Comparison of ENCODE assay signal across 10 cellular contexts in genomic region chr2:232537079-232537478, GRCh38. TPM values are rescaled to one million over a fixed set of nuclear protein-coding genes. Genes with fewer than 3 reads are reported as not detected.
DNase-seq lines count a peak whose midpoint lies in the region; ATAC-seq, FAIRE-seq and TF ChIP-seq lines count a peak whose summit lies in the region.
"Had no signal": no experiment of that assay in that cellular context is flagged by ENCODE, and none has a peak within 500 bp of the region (broad histone marks: within the 10 kb centered on the region; RNA-seq: fewer than 3 reads in every experiment).

No MANE protein-coding gene starts in this region.

- H3K9me1 ChIP-seq in K562 (ENCODE audit: control insufficient read depth, insufficient read depth, low read length): no peaks in the 10 kb centered on the region

- BruUV-seq in K562 (replicated peaks; lab: Mats Ljungman, UMichigan): no TSS peak

- H3K4me3 ChIP-seq in BJ (ENCODE audit: low read depth, low read length): no peak overlapping the region
- no peak overlapping the region for H3K4me3 ChIP-seq in K562
- H3K4me3 ChIP-seq in right lobe of liver: no peak overlapping the region
- no peak overlapping the region for H3K4me3 ChIP-seq in prostate gland

- POLR2A ChIA-PET in BJ (lab: Charles Lee): no interaction called here
- POLR2A ChIA-PET in K562 (lab: Yijun Ruan, JAX): no interaction called here

- H3K36me3 ChIP-seq in BJ (ENCODE audit: control insufficient read depth, insufficient read depth, low read length) (no peaks in the 10 kb centered on the region), K562 (ENCODE audit: control insufficient read depth, insufficient read depth, low read length) (no peaks in the 10 kb centered on the region), right lobe of liver (no peaks in the 10 kb centered on the region), prostate gland (no peaks in the 10 kb centered on the region)

- intact Hi-C loops in K562 (cut with micrococcal nuclease): no loop called here
- intact Hi-C loops in right lobe of liver (cut with DNase I): no loop called here
- intact Hi-C loops in prostate gland (cut with DNase I): no loop called here

- no peaks in the 10 kb centered on the region for H3K9me3 ChIP-seq in K562 (replicated peaks; ENCODE audit: control insufficient read depth, insufficient read depth, low read depth, low read length)
- H3K9me3 ChIP-seq in right lobe of liver: no peaks in the 10 kb centered on the region
- no peaks in the 10 kb centered on the region for H3K9me3 ChIP-seq in prostate gland

- H3K27me3 ChIP-seq in BJ (ENCODE audit: control insufficient read depth, insufficient read depth, low read length) (peaks cover 3% of the 10 kb centered on the region), K562 (ENCODE audit: control insufficient read depth in 2 of 2, insufficient read depth in 2 of 2, low read length in 2 of 2) (no peaks in the 10 kb centered on the region), right lobe of liver (no peaks in the 10 kb centered on the region), prostate gland (replicated peaks; ENCODE audit: insufficient read depth) (no peaks in the 10 kb centered on the region)

- no peak for TF ChIP-seq RAD21 in K562 (CRISPR knock-in tag; conservative IDR thresholded peaks at IDR 0.05 in 1 of 2, IDR thresholded peaks at IDR 0.05 in 1 of 2)

- H3K4me1 ChIP-seq in K562 (replicated peaks in 1 of 2; ENCODE audit: control insufficient read depth in 2 of 2, insufficient read depth in 2 of 2, low read length in 2 of 2) (peaks cover 0 to 28% of the 10 kb centered on the region in 2 experiments; a peak in 2 of 5 replicates), right lobe of liver (no peaks in the 10 kb centered on the region), prostate gland (replicated peaks) (no peaks in the 10 kb centered on the region)

- H3K79me2 ChIP-seq in K562 (ENCODE audit: control insufficient read depth, insufficient read depth, low read length): no peaks in the 10 kb centered on the region

- no peak for TF ChIP-seq POLR2A in K562 (conservative IDR thresholded peaks at IDR 0.05)
- TF ChIP-seq POLR2A in right lobe of liver (IDR thresholded peaks at IDR 0.05): no peak
- TF ChIP-seq POLR2A in prostate gland (IDR thresholded peaks at IDR 0.05): no peak

- WGBS in K562 (ENCODE audit: insufficient coverage, low coverage, missing lambda C conversion rate): 6% methylated on average over 3 of the region's 5 CpGs
- WGBS in right lobe of liver (ENCODE audit: insufficient coverage, low coverage, low lambda C conversion rate, missing lambda C conversion rate): no CpG with 5 or more reads among the region's 5 CpGs
- 55% methylated on average over 5 of the region's 5 CpGs for WGBS in prostate gland

- in situ Hi-C loops in GM13977 (cut with MboI; ENCODE audit: low pct_unique_long_range_greater_than_20kb, low sequenced_read_pairs, unreplicated experiment) (no loop called here), K562 (cut with MboI) (no loop called here)

- FAIRE-seq in K562 (lab: Jason Lieb, UNC): no peak

- H3K4me2 ChIP-seq in K562 (ENCODE audit: insufficient read depth, low read length): no peak overlapping the region

- ATAC-seq in K562 (peak; percentile 75), right lobe of liver (peak in 2 of 4 donors; percentile 18 to 23)

- H4K20me1 ChIP-seq in K562 (replicated peaks; ENCODE audit: control insufficient read depth, insufficient read depth, low read length): no peaks in the 10 kb centered on the region

- H2AFZ ChIP-seq in K562 (ENCODE audit: low read depth, low read length): no peak overlapping the region

- TF ChIP-seq EP300 in K562 (IDR thresholded peaks at IDR 0.05; ENCODE audit: low read length): no peak

- TF ChIP-seq CTCF in BJ (IDR thresholded peaks at IDR 0.05; ENCODE audit: insufficient read depth, low read depth, low read length): 0 out of 2 replicates have a peak, but pooled peaks have one; percentile 18
- peak; percentile 44 for TF ChIP-seq CTCF in GM13977 (IDR thresholded peaks at IDR 0.05; ENCODE audit: extremely low read depth, insufficient read depth, missing control alignments)
- peak; percentile 52 to 89 (median 62) for TF ChIP-seq CTCF in K562 (IDR thresholded peaks at IDR 0.05 in 2 of 3, conservative IDR thresholded peaks at IDR 0.05 in 1 of 3; ENCODE audit: insufficient read depth in 2 of 3, low read depth in 1 of 3, low read length in 3 of 3)
- peak in 3 of 4 donors; percentile 8 to 24 (median 17) for TF ChIP-seq CTCF in right lobe of liver (IDR thresholded peaks at IDR 0.05)
- TF ChIP-seq CTCF in prostate gland (IDR thresholded peaks at IDR 0.05): no peak

- H3K27ac ChIP-seq in K562 (ENCODE audit: extremely low read depth, low read depth, low read length) (no peak overlapping the region), right lobe of liver (no peak overlapping the region), prostate gland (no peak overlapping the region)

- CTCF ChIA-PET in BJ (lab: Yijun Ruan, JAX) (no interaction called here), K562 (lab: Yijun Ruan, JAX; ENCODE audit: low intra/inter-chr PET ratio) (no interaction called here)

- no peak overlapping the region for H3K9ac ChIP-seq in K562 (ENCODE audit: insufficient read depth in 1 of 2, low read depth in 2 of 2, low read length in 2 of 2)

- DNase-seq in BJ (ENCODE audit: low read depth): no peak
- DNase-seq in GM13977 (ENCODE audit: low spot score): no peak
- DNase-seq in K562 (ENCODE audit: extremely low read depth in 1 of 4, low spot score in 3 of 4): peak; percentile 45 to 54 (median 48)
- peak in 1 of 3 donors; percentile 54 for DNase-seq in right lobe of liver
- no peak for DNase-seq in prostate gland (ENCODE audit: low spot score)
- no peak for DNase-seq in NCI-H345 treated with DMSO at 0.1 percent for 48 hours (lab: John Stamatoyannopoulos, UW; ENCODE audit: unreplicated experiment)
- no peak for DNase-seq in activated T-cell treated with anti-CD3 and anti-CD28 coated beads for 4 hours
- DNase-seq in SIG-M5 (lab: John Stamatoyannopoulos, UW): no peak
- DNase-seq: activated T-cell treated with anti-CD3 and anti-CD28 coated beads, Interleukin-2, amount 50 U/mL, for 24 hours had no signal

RNA-seq across cellular contexts. Expression of gene CHRNG, which starts 2.4 kb away (rescaled TPM):
- polyA plus RNA-seq in BJ (2011; rRNA removed) (not detected in 2 replicates), K562 (2011; rRNA removed) (not detected in 2 replicates), K562 (2014; fragmentation: Illumina TruSeq; extraction: Trizol) (not detected in 2 replicates), K562 (2014; fragmentation: Nextera tagmentation; extraction: Ambion mirVana) (not detected), K562 (2014; rRNA removed) (not detected in 2 replicates)
- 0.41 TPM in 1 of 2 replicates, not detected in the other for polyA minus RNA-seq in BJ (2011; rRNA and poly(A)+ RNA removed)
- total RNA-seq in K562 (2011; cell fraction: chromatin; rRNA removed; ENCODE audit: low replicate concordance): not detected in 2 replicates
- not detected in 2 replicates for total RNA-seq in K562 (2011; cell fraction: nucleolus; rRNA removed)
- not detected in 2 replicates for total RNA-seq in K562 (2011; cell fraction: nucleoplasm; rRNA removed)
- total RNA-seq in K562 (2014; rRNA removed) (not detected in 2 replicates), K562 (2014; rRNA removed; fragmentation: Illumina TruSeq; extraction: Trizol) (not detected in 2 replicates), K562 (2015; rRNA removed; fragmentation: Illumina TruSeq; extraction: Trizol) (not detected in 2 replicates), K562 (2021) (not detected in 2 replicates), right lobe of liver (not detected), prostate gland (not detected)
- not detected in 2 replicates for polyA plus RNA-seq in K562 (2011; cell fraction: cytosol; rRNA removed)
- not detected in 2 replicates for polyA plus RNA-seq in K562 (2011; cell fraction: nucleus; rRNA removed)
- polyA plus RNA-seq in K562 (2012): 0.07 TPM in 1 of 2 replicates, not detected in the other
- polyA minus RNA-seq in K562 (2011; rRNA and poly(A)+ RNA removed): not detected in 2 replicates
- polyA minus RNA-seq in K562 (2011; cell fraction: cytosol; rRNA and poly(A)+ RNA removed): not detected in 2 replicates
- not detected in 2 replicates for polyA minus RNA-seq in K562 (2011; cell fraction: nucleus; rRNA and poly(A)+ RNA removed)
- total RNA-seq: HT1080 had no signal

RNA-seq across cellular contexts. Expression of gene CHRND, which starts 11.1 kb away (rescaled TPM):
- polyA plus RNA-seq in BJ (2011; rRNA removed): not detected in 2 replicates
- not detected in 2 replicates for polyA minus RNA-seq in BJ (2011; rRNA and poly(A)+ RNA removed)
- total RNA-seq in K562 (2011; cell fraction: chromatin; rRNA removed; ENCODE audit: low replicate concordance): not detected in 2 replicates
- total RNA-seq in K562 (2011; cell fraction: nucleolus; rRNA removed): not detected in 2 replicates
- total RNA-seq in K562 (2011; cell fraction: nucleoplasm; rRNA removed): not detected in 2 replicates
- total RNA-seq in K562 (2014; rRNA removed): not detected in 2 replicates
- total RNA-seq in K562 (2014; rRNA removed; fragmentation: Illumina TruSeq; extraction: Trizol): not detected in 2 replicates
- not detected in 2 replicates for total RNA-seq in K562 (2015; rRNA removed; fragmentation: Illumina TruSeq; extraction: Trizol)
- total RNA-seq in K562 (2021): not detected in 2 replicates
- polyA plus RNA-seq in K562 (2011; rRNA removed): not detected in 2 replicates
- not detected in 2 replicates for polyA plus RNA-seq in K562 (2011; cell fraction: cytosol; rRNA removed)
- not detected in 2 replicates for polyA plus RNA-seq in K562 (2011; cell fraction: nucleus; rRNA removed)
- not detected in 2 replicates for polyA plus RNA-seq in K562 (2012)
- not detected in 2 replicates for polyA plus RNA-seq in K562 (2014; fragmentation: Illumina TruSeq; extraction: Trizol)
- not detected for polyA plus RNA-seq in K562 (2014; fragmentation: Nextera tagmentation; extraction: Ambion mirVana)
- not detected in 2 replicates for polyA plus RNA-seq in K562 (2014; rRNA removed)
- not detected in 2 replicates for polyA minus RNA-seq in K562 (2011; rRNA and poly(A)+ RNA removed)
- not detected in 2 replicates for polyA minus RNA-seq in K562 (2011; cell fraction: cytosol; rRNA and poly(A)+ RNA removed)
- not detected in 2 replicates for polyA minus RNA-seq in K562 (2011; cell fraction: nucleus; rRNA and poly(A)+ RNA removed)
- not detected for total RNA-seq in right lobe of liver
- total RNA-seq in prostate gland: 1 to 10 TPM in 1 of 2 donors, under 1 TPM in 1; 0.34 to 1.4 TPM
- total RNA-seq: HT1080 had no signal

RNA-seq across cellular contexts. Expression of gene TIGD1, which starts 13.3 kb away (rescaled TPM):
- 1.7 and 2.5 TPM in 2 replicates for polyA plus RNA-seq in BJ (2011; rRNA removed)
- polyA minus RNA-seq in BJ (2011; rRNA and poly(A)+ RNA removed): 1.8 and 1.9 TPM in 2 replicates
- 21.5 and 44.0 TPM in 2 replicates for total RNA-seq in K562 (2011; cell fraction: chromatin; rRNA removed; ENCODE audit: low replicate concordance)
- 17.1 and 20.8 TPM in 2 replicates for total RNA-seq in K562 (2011; cell fraction: nucleolus; rRNA removed)
- 17.3 and 24.3 TPM in 2 replicates for total RNA-seq in K562 (2011; cell fraction: nucleoplasm; rRNA removed)
- total RNA-seq in K562 (2014; rRNA removed): 5.4 and 6.4 TPM in 2 replicates
- 7.7 and 8.9 TPM in 2 replicates for total RNA-seq in K562 (2014; rRNA removed; fragmentation: Illumina TruSeq; extraction: Trizol)
- 6.3 and 6.4 TPM in 2 replicates for total RNA-seq in K562 (2015; rRNA removed; fragmentation: Illumina TruSeq; extraction: Trizol)
- 7.0 and 7.1 TPM in 2 replicates for total RNA-seq in K562 (2021)
- polyA plus RNA-seq in K562 (2011; rRNA removed): 9.8 TPM in 2 replicates
- polyA plus RNA-seq in K562 (2011; cell fraction: cytosol; rRNA removed): 3.9 and 7.2 TPM in 2 replicates
- polyA plus RNA-seq in K562 (2011; cell fraction: nucleus; rRNA removed): 22.4 and 25.0 TPM in 2 replicates
- 3.9 and 7.4 TPM in 2 replicates for polyA plus RNA-seq in K562 (2012)
- polyA plus RNA-seq in K562 (2014; fragmentation: Illumina TruSeq; extraction: Trizol): 6.6 and 7.0 TPM in 2 replicates
- 1 to 10 TPM; 2.0 to 5.4 TPM for polyA plus RNA-seq in K562 (2014; fragmentation: Nextera tagmentation; extraction: Ambion mirVana)
- polyA plus RNA-seq in K562 (2014; rRNA removed): 9.0 and 10.1 TPM in 2 replicates
- polyA minus RNA-seq in K562 (2011; rRNA and poly(A)+ RNA removed): 10.9 and 13.6 TPM in 2 replicates
- 3.1 and 3.2 TPM in 2 replicates for polyA minus RNA-seq in K562 (2011; cell fraction: cytosol; rRNA and poly(A)+ RNA removed)
- 16.4 and 27.3 TPM in 2 replicates for polyA minus RNA-seq in K562 (2011; cell fraction: nucleus; rRNA and poly(A)+ RNA removed)
- 1 to 10 TPM in 3 of 6 experiments, under 1 TPM in 3; 0.68 to 1.5 (median 1.0) TPM for total RNA-seq in right lobe of liver
- total RNA-seq in prostate gland: 1 to 10 TPM; 2.6 to 4.9 TPM

RNA-seq across cellular contexts. Expression of gene EIF4E2, which starts 13.4 kb away (rescaled TPM):
- polyA plus RNA-seq in BJ (2011; rRNA removed) (23.1 and 36.4 TPM in 2 replicates), K562 (2011; rRNA removed) (17.8 and 33.9 TPM in 2 replicates), K562 (2014; fragmentation: Illumina TruSeq; extraction: Trizol) (85.4 and 89.1 TPM in 2 replicates), K562 (2014; fragmentation: Nextera tagmentation; extraction: Ambion mirVana) (100 to 1,000 TPM in 1 of 2 experiments, 10 to 100 TPM in 1; 77.5 to 169 TPM), K562 (2014; rRNA removed) (49.3 and 54.4 TPM in 2 replicates)
- 26.8 and 35.1 TPM in 2 replicates for polyA minus RNA-seq in BJ (2011; rRNA and poly(A)+ RNA removed)
- total RNA-seq in K562 (2011; cell fraction: chromatin; rRNA removed; ENCODE audit: low replicate concordance): 27.4 and 63.2 TPM in 2 replicates
- 23.7 and 30.0 TPM in 2 replicates for total RNA-seq in K562 (2011; cell fraction: nucleolus; rRNA removed)
- 38.7 and 47.6 TPM in 2 replicates for total RNA-seq in K562 (2011; cell fraction: nucleoplasm; rRNA removed)
- total RNA-seq in K562 (2014; rRNA removed) (63.5 and 82.7 TPM in 2 replicates), K562 (2014; rRNA removed; fragmentation: Illumina TruSeq; extraction: Trizol) (81.0 and 96.4 TPM in 2 replicates), K562 (2015; rRNA removed; fragmentation: Illumina TruSeq; extraction: Trizol) (89.7 and 104 TPM in 2 replicates), K562 (2021) (51.3 and 53.9 TPM in 2 replicates), right lobe of liver (10 to 100 TPM; 24.3 to 47.7 (median 42.0) TPM), prostate gland (10 to 100 TPM; 39.2 to 40.6 TPM)
- polyA plus RNA-seq in K562 (2011; cell fraction: cytosol; rRNA removed): 23.0 and 25.1 TPM in 2 replicates
- polyA plus RNA-seq in K562 (2011; cell fraction: nucleus; rRNA removed): 35.6 and 40.4 TPM in 2 replicates
- polyA plus RNA-seq in K562 (2012): 41.0 and 76.0 TPM in 2 replicates
- polyA minus RNA-seq in K562 (2011; rRNA and poly(A)+ RNA removed): 19.9 and 20.6 TPM in 2 replicates
- 8.9 and 12.3 TPM in 2 replicates for polyA minus RNA-seq in K562 (2011; cell fraction: cytosol; rRNA and poly(A)+ RNA removed)
- 11.4 and 28.1 TPM in 2 replicates for polyA minus RNA-seq in K562 (2011; cell fraction: nucleus; rRNA and poly(A)+ RNA removed)

RNA-seq across cellular contexts. Expression of gene PRSS56, which starts 16.9 kb away (rescaled TPM):
- polyA plus RNA-seq in BJ (2011; rRNA removed): not detected in 2 replicates
- not detected in 2 replicates for polyA minus RNA-seq in BJ (2011; rRNA and poly(A)+ RNA removed)
- total RNA-seq in K562 (2011; cell fraction: chromatin; rRNA removed; ENCODE audit: low replicate concordance): not detected in 2 replicates
- total RNA-seq in K562 (2011; cell fraction: nucleolus; rRNA removed): not detected in 2 replicates
- not detected in 2 replicates for total RNA-seq in K562 (2011; cell fraction: nucleoplasm; rRNA removed)
- total RNA-seq in K562 (2014; rRNA removed): not detected in 2 replicates
- not detected in 2 replicates for total RNA-seq in K562 (2014; rRNA removed; fragmentation: Illumina TruSeq; extraction: Trizol)
- total RNA-seq in K562 (2015; rRNA removed; fragmentation: Illumina TruSeq; extraction: Trizol): not detected in 2 replicates
- total RNA-seq in K562 (2021): not detected in 2 replicates
- polyA plus RNA-seq in K562 (2011; rRNA removed): not detected in 2 replicates
- not detected in 2 replicates for polyA plus RNA-seq in K562 (2011; cell fraction: cytosol; rRNA removed)
- polyA plus RNA-seq in K562 (2011; cell fraction: nucleus; rRNA removed): not detected in 2 replicates
- not detected in 2 replicates for polyA plus RNA-seq in K562 (2012)
- not detected in 2 replicates for polyA plus RNA-seq in K562 (2014; fragmentation: Illumina TruSeq; extraction: Trizol)
- not detected for polyA plus RNA-seq in K562 (2014; fragmentation: Nextera tagmentation; extraction: Ambion mirVana)
- polyA plus RNA-seq in K562 (2014; rRNA removed): not detected in 2 replicates
- not detected in 2 replicates for polyA minus RNA-seq in K562 (2011; rRNA and poly(A)+ RNA removed)
- polyA minus RNA-seq in K562 (2011; cell fraction: cytosol; rRNA and poly(A)+ RNA removed): not detected in 2 replicates
- polyA minus RNA-seq in K562 (2011; cell fraction: nucleus; rRNA and poly(A)+ RNA removed): not detected in 2 replicates
- under 1 TPM in 1 of 6 experiments, not detected in 5; 0.19 TPM for total RNA-seq in right lobe of liver
- not detected for total RNA-seq in prostate gland
- total RNA-seq: HT1080 had no signal

Comparison
In these comparisons a context has a peak if more than half of its experiments do, and no peak if none do; other contexts are left out.
1. DNase-seq: peak in K562 (4 of 4); none in BJ (single experiment), GM13977 (single experiment), prostate gland (single experiment), NCI-H345 treated with DMSO at 0.1 percent for 48 hours (single experiment), activated T-cell treated with anti-CD3 and anti-CD28 coated beads for 4 hours (single experiment) and SIG-M5 (single experiment).
2. CTCF ChIP-seq: peak in BJ (single experiment), GM13977 (single experiment), K562 (3 of 3) and right lobe of liver (3 of 4); none in prostate gland (0 of 4).